ENCODE assay signal across 8 cellular contexts in genomic region chr2:28622101-28622499, GRCh38.
DNase-seq lines count a peak whose midpoint lies in the region; ATAC-seq, FAIRE-seq and TF ChIP-seq lines count a peak whose summit lies in the region.

No MANE protein-coding gene starts in this region.

- DNase-seq in adipocyte (ENCODE audit: low read depth), result no peak
- DNase-seq in kidney, result no peak
- no peak for DNase-seq in spleen
- no peak for DNase-seq in ureter (ENCODE audit: low spot score)
- no peak for DNase-seq in midbrain (lab: John Stamatoyannopoulos, UW)
- DNase-seq in NCI-H2171 treated with DMSO at 0.1 percent for 48 hours (lab: John Stamatoyannopoulos, UW), result no peak

- H3K4me1 ChIP-seq in adipocyte (ENCODE audit: control insufficient read depth, insufficient read depth, low read length) (peaks cover 33% of the 10 kb centered on the region), kidney (ENCODE audit: control insufficient read depth in 1 of 2, insufficient read depth in 1 of 2, low read depth in 1 of 2, low read length in 2 of 2) (peaks cover 14 to 26% of the 10 kb centered on the region in 2 donors), spleen (peaks cover 22 to 71% (median 49%) of the 10 kb centered on the region in 6 donors)

- WGBS in spleen, 5 donors, result 44 to 65% (median 60%) methylated on average over 2 of the region's 2 CpGs

- H3K9ac ChIP-seq in adipocyte (ENCODE audit: low read length) (peak overlapping the region; percentile 43), kidney (ENCODE audit: low read length in 2 of 2) (peak overlapping the region in 1 of 2 donors; percentile 2)

- H3K9me3 ChIP-seq in KOPT-K1 (ENCODE audit: insufficient read depth, low read length, poor library complexity, severe bottlenecking), result no peaks in the 10 kb centered on the region
- H3K9me3 ChIP-seq in adipocyte (ENCODE audit: control insufficient read depth, low read length), result no peaks in the 10 kb centered on the region
- H3K9me3 ChIP-seq in kidney (ENCODE audit: control insufficient read depth in 1 of 2, low read length in 2 of 2), result no peaks in the 10 kb centered on the region
- no peaks in the 10 kb centered on the region for H3K9me3 ChIP-seq in spleen

- H3K27ac ChIP-seq in KOPT-K1 (ENCODE audit: low read depth, low read length, poor library complexity, severe bottlenecking) (peak overlapping the region; percentile 56), kidney (ENCODE audit: low read depth in 2 of 2, low read length in 2 of 2) (peak overlapping the region; percentile 69 to 87), spleen (peak overlapping the region; percentile 49 to 94 (median 84))

- no peaks in the 10 kb centered on the region for H3K27me3 ChIP-seq in adipocyte (replicated peaks; ENCODE audit: control insufficient read depth, insufficient read depth, low read length)
- H3K27me3 ChIP-seq in spleen (replicated peaks in 1 of 7), result no peaks in the 10 kb centered on the region

- TF ChIP-seq CTCF in kidney (IDR thresholded peaks at IDR 0.05; ENCODE audit: borderline replicate concordance, extremely low read depth, insufficient read depth), result no peak
- no peak for TF ChIP-seq CTCF in spleen (IDR thresholded peaks at IDR 0.05 in 8 of 11, conservative IDR thresholded peaks at IDR 0.05 in 3 of 11)

- ATAC-seq in HG03196 (IDR thresholded peaks at IDR 0.05; ENCODE audit: unreplicated experiment), result no peak

- intact Hi-C loops in kidney (cut with DNase I) (no loop called here), spleen (cut with DNase I; ENCODE audit: low total_unique reads) (no loop called here)

- H3K36me3 ChIP-seq in KOPT-K1 (ENCODE audit: insufficient read depth, low read length) (no peaks in the 10 kb centered on the region), adipocyte (ENCODE audit: control insufficient read depth, insufficient read depth, low read length, severe bottlenecking) (no peaks in the 10 kb centered on the region), kidney (ENCODE audit: control insufficient read depth in 1 of 2, insufficient read depth in 2 of 2, low read length in 2 of 2) (no peaks in the 10 kb centered on the region), spleen (peaks cover 0 to 25% (median 0%) of the 10 kb centered on the region in 6 donors)

- peak overlapping the region; percentile 31 for H3K4me3 ChIP-seq in adipocyte (ENCODE audit: low read length)
- peak overlapping the region in 1 of 2 donors; percentile 9 for H3K4me3 ChIP-seq in kidney (ENCODE audit: low read length in 2 of 2)
- H3K4me3 ChIP-seq in spleen, result peak overlapping the region in 1 of 8 donors; percentile 55

- FAIRE-seq in kidney (lab: Jason Lieb, UNC), result no peak

- no peak for TF ChIP-seq POLR2A in spleen (IDR thresholded peaks at IDR 0.05)
